ENCODE assay signal across 10 cellular contexts in genomic region chr1:25871704-25872494, GRCh38. TPM values are rescaled to one million over a fixed set of nuclear protein-coding genes. Genes with fewer than 3 reads are reported as not detected.
DNase-seq lines count a peak whose midpoint lies in the region; ATAC-seq and TF ChIP-seq lines count a peak whose summit lies in the region.
"Had no signal": no experiment of that assay in that cellular context is flagged by ENCODE, and none has a peak within 500 bp of the region (broad histone marks: within the 10 kb centered on the region; RNA-seq: fewer than 3 reads in every experiment).

No MANE protein-coding gene starts in this region.

- no peak overlapping the region for H3T11ph ChIP-seq in H9 (ENCODE audit: low read length)

- H2BK12ac ChIP-seq in H9 (ENCODE audit: insufficient read length, low read depth, low read length): no peak overlapping the region

- peaks cover 11% of the 10 kb centered on the region for H3K27me3 Mint-ChIP-seq in H9 (ENCODE audit: low read depth)

- no peaks in the 10 kb centered on the region for H3K9me3 Mint-ChIP-seq in H9
- H3K9me3 Mint-ChIP-seq: activated T-cell treated with anti-CD3 and anti-CD28 coated beads, Interleukin-2, amount 50 U/mL, for 4 hours; stimulated activated effector memory CD8-positive, alpha-beta T cell treated with anti-CD3 and anti-CD28 coated beads, Interleukin-12 subunit alpha, Interleukin-12 subunit beta, amount 100 ng/mL, for 72 hours had no signal

- H3K36me3 Mint-ChIP-seq in H9 (ENCODE audit: insufficient read depth in 1 of 3, low read depth in 3 of 3): no peaks in the 10 kb centered on the region
- H3K36me3 Mint-ChIP-seq: stimulated activated effector memory CD8-positive, alpha-beta T cell treated with anti-CD3 and anti-CD28 coated beads, Interleukin-12 subunit alpha, Interleukin-12 subunit beta, amount 100 ng/mL, for 72 hours had no signal

- no peaks in the 10 kb centered on the region for H3K79me1 ChIP-seq in H9 (ENCODE audit: insufficient read depth, low read depth, low read length, poor library complexity, severe bottlenecking)

- H4K91ac ChIP-seq in H9 (ENCODE audit: insufficient read length, low read depth, low read length): no peak overlapping the region

- H3K4me1 Mint-ChIP-seq in H9: peaks cover 35 to 45% of the 10 kb centered on the region in 2 experiments

- peaks cover 2% of the 10 kb centered on the region; the same call in 1 of the 2 replicates for H3K4me1 ChIP-seq in H9 (ENCODE audit: insufficient read depth, low read length)
- H3K4me1 ChIP-seq: BE2C had no signal

- peaks cover 7% of the 10 kb centered on the region for H3K23me2 ChIP-seq in H9 (ENCODE audit: insufficient read length, low read depth, low read length, poor library complexity, severe bottlenecking)

- intact Hi-C loops in sciatic nerve (cut with DNase I): no loop called here

- no peak overlapping the region for H2BK5ac ChIP-seq in H9 (ENCODE audit: insufficient read length, low read length)

- no CpG with 5 or more reads among the region's 9 CpGs for WGBS in H9 (ENCODE audit: extremely low coverage, insufficient read length, low lambda C conversion rate)

- no peak overlapping the region for H3K4me3 Mint-ChIP-seq in H9
- H3K4me3 Mint-ChIP-seq: activated T-cell treated with anti-CD3 and anti-CD28 coated beads, Interleukin-2, amount 50 U/mL, for 4 hours; stimulated activated effector memory CD8-positive, alpha-beta T cell treated with anti-CD3 and anti-CD28 coated beads, Interleukin-12 subunit alpha, Interleukin-12 subunit beta, amount 100 ng/mL, for 72 hours had no signal

- no peak overlapping the region for H2BK15ac ChIP-seq in H9 (ENCODE audit: low read depth, low read length)

- no peak overlapping the region for H3K4me3 ChIP-seq in epithelial cell of esophagus (ENCODE audit: low read length)

- no peak overlapping the region for H2BK120ac ChIP-seq in H9 (ENCODE audit: low read depth, low read length, poor library complexity, severe bottlenecking)

- no peak overlapping the region for H3K27ac Mint-ChIP-seq in H9
- H3K27ac Mint-ChIP-seq: stimulated activated effector memory CD8-positive, alpha-beta T cell treated with anti-CD3 and anti-CD28 coated beads, Interleukin-12 subunit alpha, Interleukin-12 subunit beta, amount 100 ng/mL, for 72 hours had no signal

- ATAC-seq in sciatic nerve (no peak), HG02973 (IDR thresholded peaks at IDR 0.05; ENCODE audit: unreplicated experiment) (no peak)
- ATAC-seq: activated T-cell treated with anti-CD3 and anti-CD28 coated beads, Interleukin-2, amount 50 U/mL, for 4 hours; stimulated activated effector memory CD8-positive, alpha-beta T cell treated with anti-CD3 and anti-CD28 coated beads, Interleukin-12 subunit alpha, Interleukin-12 subunit beta, amount 100 ng/mL, for 72 hours had no signal

- TF ChIP-seq CTCF in H9 (conservative IDR thresholded peaks at IDR 0.05): no peak
- peak; percentile 11 for TF ChIP-seq CTCF in epithelial cell of esophagus (IDR thresholded peaks at IDR 0.05; ENCODE audit: insufficient read depth, low read depth, low read length, missing control alignments)

- no peak overlapping the region for H3K23ac ChIP-seq in H9 (ENCODE audit: insufficient read length, low read depth, low read length)

- H4K20me1 ChIP-seq in H9 (ENCODE audit: control insufficient read depth, insufficient read depth, insufficient read length): no peaks in the 10 kb centered on the region

- H2AK5ac ChIP-seq in H9 (ENCODE audit: insufficient read length, low read length): no peak overlapping the region

- no peaks in the 10 kb centered on the region; the same call in 1 of the 2 replicates for H3K27me3 ChIP-seq in H9 (ENCODE audit: insufficient read depth, low read length)
- H3K27me3 ChIP-seq: BE2C had no signal

- H3K56ac ChIP-seq in H9 (ENCODE audit: insufficient read length, low read depth, low read length): no peak overlapping the region

- no peak overlapping the region for H4K8ac ChIP-seq in H9 (replicated peaks; ENCODE audit: insufficient read length, low read depth, low read length)

- H3K4ac ChIP-seq in H9 (ENCODE audit: low read depth, low read length): no peak overlapping the region

- no peak overlapping the region for H3K14ac ChIP-seq in H9 (ENCODE audit: insufficient read depth, low read length)

- no peak overlapping the region for H2AFZ ChIP-seq in H9 (ENCODE audit: low read length)

- no peaks in the 10 kb centered on the region for H3K79me2 ChIP-seq in H9 (ENCODE audit: insufficient read depth, low read length)

- no peak overlapping the region for H4K5ac ChIP-seq in H9 (ENCODE audit: insufficient read length, low read depth, low read length)

- H3K27ac ChIP-seq in H9 (ENCODE audit: insufficient read length, low read depth, low read length): no peak overlapping the region
- H3K27ac ChIP-seq: HL-60 had no signal

- H3K9ac ChIP-seq in H9 (ENCODE audit: extremely low read depth, insufficient read length, low read length): no peak overlapping the region

- H2BK20ac ChIP-seq in H9 (ENCODE audit: low read depth, low read length, poor library complexity, severe bottlenecking): no peak overlapping the region

- DNase-seq in H9: no peak
- no peak for DNase-seq in epithelial cell of esophagus (ENCODE audit: low read depth)
- DNase-seq in sciatic nerve (ENCODE audit: low spot score): peak; percentile 53
- no peak for DNase-seq in COLO668 (lab: John Stamatoyannopoulos, UW; ENCODE audit: unreplicated experiment)
- DNase-seq in UCSD-AML1 (lab: John Stamatoyannopoulos, UW; ENCODE audit: unreplicated experiment): no peak
- DNase-seq: activated T-cell treated with anti-CD3 and anti-CD28 coated beads, Interleukin-2, amount 50 U/mL, for 4 hours; BE2C had no signal

- H3K9me3 ChIP-seq in H9 (ENCODE audit: control insufficient read depth, low read depth, low read length): no peaks in the 10 kb centered on the region
- H3K9me3 ChIP-seq: BE2C had no signal

- no peak overlapping the region for H3K18ac ChIP-seq in H9 (ENCODE audit: insufficient read length, low read depth, low read length)

- H3K4me2 ChIP-seq in H9 (ENCODE audit: insufficient read depth, insufficient read length, low read length): peak overlapping the region; percentile 13

RNA-seq across cellular contexts. Expression of gene PAQR7, which starts 3.6 kb away (rescaled TPM):
- 6.0 and 6.3 TPM in 2 replicates for total RNA-seq in H9 (2021)
- total RNA-seq in sciatic nerve: 12.3 TPM

RNA-seq across cellular contexts. Expression of gene AUNIP, which starts 12.6 kb away (rescaled TPM):
- 22.0 and 22.2 TPM in 2 replicates for total RNA-seq in H9 (2021)
- total RNA-seq in sciatic nerve: not detected

RNA-seq across cellular contexts. Expression of gene STMN1, which starts 34.3 kb away (rescaled TPM):
- total RNA-seq in H9 (2021): 499 and 500 TPM in 2 replicates
- 186 TPM for total RNA-seq in sciatic nerve

RNA-seq across cellular contexts. Expression of gene MTFR1L, which starts 52.1 kb away (rescaled TPM):
- 31.5 and 32.5 TPM in 2 replicates for total RNA-seq in H9 (2021)
- 65.4 TPM for total RNA-seq in sciatic nerve

Comparison
In these comparisons a context has a peak if more than half of its experiments do, and no peak if none do; other contexts are left out.
1. RNA of gene AUNIP, which starts 12.6 kb away (total RNA-seq): 22.0 to 22.2 TPM in H9; not detected in sciatic nerve (single experiment); every median in the first group is over 10 times any median in the second.